Comparison of ENCODE assay signal across 8 cellular contexts in genomic region chr1:246492611-246493245, GRCh38. TPM values are rescaled to one million over a fixed set of nuclear protein-coding genes. Genes with fewer than 3 reads are reported as not detected.
DNase-seq lines count a peak whose midpoint lies in the region; ATAC-seq and TF ChIP-seq lines count a peak whose summit lies in the region.

No MANE protein-coding gene starts in this region.

- TF ChIP-seq CTCF in osteocyte (IDR thresholded peaks at IDR 0.05), result peak; percentile 85

- peaks cover 6% of the 10 kb centered on the region for H3K36me3 Mint-ChIP-seq in activated T-cell treated with anti-CD3 and anti-CD28 coated beads, Interleukin-2, amount 50 U/mL, for 24 hours (ENCODE audit: low read depth)
- peaks cover 2% of the 10 kb centered on the region for H3K36me3 Mint-ChIP-seq in osteocyte (ENCODE audit: unreplicated experiment)

- H3K27me3 Mint-ChIP-seq in activated T-cell treated with anti-CD3 and anti-CD28 coated beads, Interleukin-2, amount 50 U/mL, for 24 hours, result no peaks in the 10 kb centered on the region
- no peaks in the 10 kb centered on the region for H3K27me3 Mint-ChIP-seq in osteocyte (ENCODE audit: unreplicated experiment)

- H3K4me1 Mint-ChIP-seq in activated T-cell treated with anti-CD3 and anti-CD28 coated beads, Interleukin-2, amount 50 U/mL, for 24 hours (ENCODE audit: low read depth), result peaks cover 16% of the 10 kb centered on the region
- H3K4me1 Mint-ChIP-seq in osteocyte (ENCODE audit: unreplicated experiment), result peaks cover 6% of the 10 kb centered on the region

- no peak overlapping the region for H3K4me3 Mint-ChIP-seq in activated T-cell treated with anti-CD3 and anti-CD28 coated beads, Interleukin-2, amount 50 U/mL, for 24 hours
- H3K4me3 Mint-ChIP-seq in osteocyte (ENCODE audit: unreplicated experiment), result no peak overlapping the region

- ATAC-seq in HG03432 (IDR thresholded peaks at IDR 0.05; ENCODE audit: unreplicated experiment) (peak; percentile 62), GM18519 (IDR thresholded peaks at IDR 0.05; ENCODE audit: low FRiP score, unreplicated experiment) (no peak), GM21825 (IDR thresholded peaks at IDR 0.05; ENCODE audit: unreplicated experiment) (no peak)

- DNase-seq in DMS53 (lab: John Stamatoyannopoulos, UW) (peak; percentile 85), NCI-H526 treated with DMSO at 0.1 percent for 48 hours (lab: John Stamatoyannopoulos, UW) (peak; percentile 47), foreskin melanocyte (peak; percentile 57), osteocyte (ENCODE audit: extremely low spot score, unreplicated experiment) (no peak)
- peak; percentile 56 for DNase-seq in activated T-cell treated with anti-CD3 and anti-CD28 coated beads, Interleukin-2, amount 50 U/mL, for 24 hours

- no peak overlapping the region for H3K27ac Mint-ChIP-seq in activated T-cell treated with anti-CD3 and anti-CD28 coated beads, Interleukin-2, amount 50 U/mL, for 24 hours
- no peak overlapping the region for H3K27ac Mint-ChIP-seq in osteocyte (ENCODE audit: unreplicated experiment)

- no peaks in the 10 kb centered on the region for H3K9me3 Mint-ChIP-seq in activated T-cell treated with anti-CD3 and anti-CD28 coated beads, Interleukin-2, amount 50 U/mL, for 24 hours
- H3K9me3 Mint-ChIP-seq in osteocyte (ENCODE audit: unreplicated experiment), result no peaks in the 10 kb centered on the region

RNA-seq across cellular contexts. Expression of gene SMYD3, which starts 14.4 kb away (rescaled TPM):
- total RNA-seq in osteocyte, result 22.3 and 22.8 TPM in 2 replicates
